1 cellular context compared by ENCODE assay signal in genomic region chr1:10173582-10173981, GRCh38.
TF ChIP-seq lines count a peak whose summit lies in the region.

No MANE protein-coding gene starts in this region.

TF ChIP-seq in GM23338, 12 proteins besides CTCF, POLR2A, EP300 and RAD21 (continued from another document):
- no peak for TF ChIP-seq ETS1 (IDR thresholded peaks at IDR 0.05)
- TF ChIP-seq EZH2phosphoT487 (IDR thresholded peaks at IDR 0.05; ENCODE audit: unreplicated experiment): no peak
